ENCODE assay signal across 19 cellular contexts in genomic region chr21:42317826-42318746, GRCh38. TPM values are rescaled to one million over a fixed set of nuclear protein-coding genes. Genes with fewer than 3 reads are reported as not detected.
DNase-seq lines count a peak whose midpoint lies in the region; ATAC-seq and TF ChIP-seq lines count a peak whose summit lies in the region.
"Had no signal": no experiment of that assay in that cellular context is flagged by ENCODE, and none has a peak within 500 bp of the region (broad histone marks: within the 10 kb centered on the region; RNA-seq: fewer than 3 reads in every experiment).

No MANE protein-coding gene starts in this region.

- H3K36me3 ChIP-seq in CD8-positive, alpha-beta memory T cell (ENCODE audit: insufficient read depth, low read length), result no peaks in the 10 kb centered on the region
- H3K36me3 ChIP-seq: esophagus muscularis mucosa, thoracic aorta had no signal

- ATAC-seq in activated CD8-positive, alpha-beta memory T cell treated with anti-CD3 and anti-CD28 coated beads, Interleukin-2, amount 10 ng/mL, durations not matched to agents 7 days and 5 days, result no peak
- no peak for ATAC-seq in GM21825 (IDR thresholded peaks at IDR 0.05; ENCODE audit: unreplicated experiment)
- ATAC-seq: naive thymus-derived CD8-positive, alpha-beta T cell; Panc1; psoas muscle had no signal

- no peaks in the 10 kb centered on the region for H3K36me3 Mint-ChIP-seq in activated CD8-positive, alpha-beta memory T cell treated with anti-CD3 and anti-CD28 coated beads, Interleukin-2, amount 10 ng/mL, durations not matched to agents 7 days and 5 days
- H3K36me3 Mint-ChIP-seq in osteocyte (ENCODE audit: unreplicated experiment), result no peaks in the 10 kb centered on the region
- no peaks in the 10 kb centered on the region for H3K36me3 Mint-ChIP-seq in CD8-positive, alpha-beta memory T cell
- H3K36me3 Mint-ChIP-seq: naive thymus-derived CD8-positive, alpha-beta T cell had no signal

- peaks cover 7% of the 10 kb centered on the region for H3K27me3 Mint-ChIP-seq in activated CD8-positive, alpha-beta memory T cell treated with anti-CD3 and anti-CD28 coated beads, Interleukin-2, amount 10 ng/mL, durations not matched to agents 7 days and 5 days
- H3K27me3 Mint-ChIP-seq in osteocyte (ENCODE audit: unreplicated experiment), result peaks cover 9% of the 10 kb centered on the region
- peaks cover 0 to 11% of the 10 kb centered on the region in 2 donors for H3K27me3 Mint-ChIP-seq in CD8-positive, alpha-beta memory T cell

- no peak overlapping the region for H3K4me3 Mint-ChIP-seq in activated CD8-positive, alpha-beta memory T cell treated with anti-CD3 and anti-CD28 coated beads, Interleukin-2, amount 10 ng/mL, durations not matched to agents 7 days and 5 days
- no peak overlapping the region for H3K4me3 Mint-ChIP-seq in osteocyte (ENCODE audit: unreplicated experiment)
- H3K4me3 Mint-ChIP-seq in CD8-positive, alpha-beta memory T cell, result no peak overlapping the region
- H3K4me3 Mint-ChIP-seq: naive thymus-derived CD8-positive, alpha-beta T cell had no signal

- H3K9me3 ChIP-seq in CD8-positive, alpha-beta memory T cell (ENCODE audit: low read length), result no peaks in the 10 kb centered on the region
- H3K9me3 ChIP-seq: esophagus muscularis mucosa, psoas muscle, thoracic aorta had no signal

- no peak overlapping the region for H3K27ac Mint-ChIP-seq in activated CD8-positive, alpha-beta memory T cell treated with anti-CD3 and anti-CD28 coated beads, Interleukin-2, amount 10 ng/mL, durations not matched to agents 7 days and 5 days
- no peak overlapping the region for H3K27ac Mint-ChIP-seq in osteocyte (ENCODE audit: unreplicated experiment)
- H3K27ac Mint-ChIP-seq in CD8-positive, alpha-beta memory T cell, result peak overlapping the region in 1 of 8 donors; percentile 72

- H3K4me3 ChIP-seq in CD8-positive, alpha-beta memory T cell (ENCODE audit: low read length), result no peak overlapping the region
- H3K4me3 ChIP-seq: esophagus muscularis mucosa, psoas muscle, thoracic aorta had no signal

- no peak for TF ChIP-seq CTCF in osteocyte (IDR thresholded peaks at IDR 0.05)

- peak; percentile 64 for DNase-seq in DMS153 (lab: John Stamatoyannopoulos, UW)
- no peak for DNase-seq in DMS153 treated with DMSO at 0.1 percent for 48 hours (lab: John Stamatoyannopoulos, UW; ENCODE audit: unreplicated experiment)
- DNase-seq in NCI-H1092 (lab: John Stamatoyannopoulos, UW), result peak; percentile 71
- peak; percentile 36 for DNase-seq in activated CD8-positive, alpha-beta memory T cell treated with anti-CD3 and anti-CD28 coated beads, Interleukin-2, amount 10 ng/mL, durations not matched to agents 7 days and 5 days
- DNase-seq in osteocyte (ENCODE audit: extremely low spot score, unreplicated experiment), result peak; percentile 83
- DNase-seq in CD8-positive, alpha-beta memory T cell, result no peak
- no peak for DNase-seq in foreskin melanocyte
- DNase-seq: activated CD4-positive, alpha-beta T cell treated with anti-CD3 and anti-CD28 coated beads, Interleukin-2, amount 50 U/mL, for 4 hours; glutamatergic neuron; naive thymus-derived CD8-positive, alpha-beta T cell; psoas muscle had no signal

- CTCF ChIA-PET in activated CD8-positive, alpha-beta memory T cell treated with anti-CD3 and anti-CD28 coated beads, Interleukin-2, amount 10 ng/mL, durations not matched to agents 7 days and 5 days (lab: Charles Lee), result interaction anchor here (0.5 to 3.4 kb wide), 3 partner anchors 8 to 43 kb away, joined by 3 to 21 read pairs (median 3); no protein-coding TSS in a partner anchor
- CTCF ChIA-PET in CD8-positive, alpha-beta memory T cell (lab: Charles Lee), result interaction anchor here (1.0 kb wide), 1 partner anchor 8 kb away, joined by 3 read pairs; no protein-coding TSS in a partner anchor

- H3K27me3 ChIP-seq in CD8-positive, alpha-beta memory T cell (ENCODE audit: insufficient read depth, low read length, poor library complexity, severe bottlenecking), result no peaks in the 10 kb centered on the region

- H3K27ac ChIP-seq in CD8-positive, alpha-beta memory T cell (ENCODE audit: low read depth, low read length), result no peak overlapping the region
- H3K27ac ChIP-seq: 22Rv1, esophagus muscularis mucosa, psoas muscle, thoracic aorta had no signal

- H3K4me1 Mint-ChIP-seq in activated CD8-positive, alpha-beta memory T cell treated with anti-CD3 and anti-CD28 coated beads, Interleukin-2, amount 10 ng/mL, durations not matched to agents 7 days and 5 days, result peaks cover 20% of the 10 kb centered on the region
- peaks cover 36% of the 10 kb centered on the region for H3K4me1 Mint-ChIP-seq in osteocyte (ENCODE audit: unreplicated experiment)
- peaks cover 6 to 7% (median 7%) of the 10 kb centered on the region in 3 donors for H3K4me1 Mint-ChIP-seq in CD8-positive, alpha-beta memory T cell

- POLR2A ChIA-PET in CD8-positive, alpha-beta memory T cell (lab: Charles Lee), result no interaction called here

- H3K4me1 ChIP-seq in CD8-positive, alpha-beta memory T cell (ENCODE audit: insufficient read depth, low read length), result no peaks in the 10 kb centered on the region
- H3K4me1 ChIP-seq: psoas muscle had no signal

- no peaks in the 10 kb centered on the region for H3K9me3 Mint-ChIP-seq in activated CD8-positive, alpha-beta memory T cell treated with anti-CD3 and anti-CD28 coated beads, Interleukin-2, amount 10 ng/mL, durations not matched to agents 7 days and 5 days (ENCODE audit: low read depth)
- no peaks in the 10 kb centered on the region for H3K9me3 Mint-ChIP-seq in osteocyte (ENCODE audit: unreplicated experiment)
- no peaks in the 10 kb centered on the region for H3K9me3 Mint-ChIP-seq in CD8-positive, alpha-beta memory T cell
- H3K9me3 Mint-ChIP-seq: naive thymus-derived CD8-positive, alpha-beta T cell had no signal

RNA-seq across cellular contexts. Expression of gene TFF3, which starts 2.9 kb away (rescaled TPM):
- not detected for total RNA-seq in activated CD8-positive, alpha-beta memory T cell treated with anti-CD3 and anti-CD28 coated beads, Interleukin-2, amount 10 ng/mL, durations not matched to agents 7 days and 5 days
- total RNA-seq in osteocyte, result 46.1 and 50.3 TPM in 2 replicates
- total RNA-seq in CD8-positive, alpha-beta memory T cell, result not detected
- polyA plus RNA-seq in CD8-positive, alpha-beta memory T cell, result not detected
- total RNA-seq: naive thymus-derived CD8-positive, alpha-beta T cell had no signal
- polyA plus RNA-seq: BJ; naive thymus-derived CD8-positive, alpha-beta T cell had no signal

RNA-seq across cellular contexts. Expression of gene TFF2, which starts 32.7 kb away (rescaled TPM):
- total RNA-seq in activated CD8-positive, alpha-beta memory T cell treated with anti-CD3 and anti-CD28 coated beads, Interleukin-2, amount 10 ng/mL, durations not matched to agents 7 days and 5 days, result not detected
- total RNA-seq in osteocyte, result not detected in 2 replicates
- total RNA-seq in CD8-positive, alpha-beta memory T cell, result not detected
- polyA plus RNA-seq in CD8-positive, alpha-beta memory T cell, result not detected
- total RNA-seq: bronchial epithelial cell; esophagus muscularis mucosa; lung microvascular endothelial cell; naive thymus-derived CD8-positive, alpha-beta T cell; psoas muscle had no signal
- polyA plus RNA-seq: BJ; naive thymus-derived CD8-positive, alpha-beta T cell; psoas muscle had no signal

RNA-seq across cellular contexts. Expression of gene TFF1, which starts 48.2 kb away (rescaled TPM):
- not detected for total RNA-seq in activated CD8-positive, alpha-beta memory T cell treated with anti-CD3 and anti-CD28 coated beads, Interleukin-2, amount 10 ng/mL, durations not matched to agents 7 days and 5 days
- not detected in 2 replicates for total RNA-seq in osteocyte
- total RNA-seq in CD8-positive, alpha-beta memory T cell, result not detected
- polyA plus RNA-seq in CD8-positive, alpha-beta memory T cell, result not detected
- total RNA-seq: bronchial epithelial cell; esophagus muscularis mucosa; lung microvascular endothelial cell; naive thymus-derived CD8-positive, alpha-beta T cell; psoas muscle had no signal
- polyA plus RNA-seq: BJ; naive thymus-derived CD8-positive, alpha-beta T cell had no signal

Comparison
In these comparisons a context has a peak if more than half of its experiments do, and no peak if none do; other contexts are left out.
1. DNase-seq: peak in DMS153 (single experiment), NCI-H1092 (single experiment), activated CD8-positive, alpha-beta memory T cell treated with anti-CD3 and anti-CD28 coated beads, Interleukin-2, amount 10 ng/mL, durations not matched to agents 7 days and 5 days (single experiment) and osteocyte (single experiment); none in DMS153 treated with DMSO at 0.1 percent for 48 hours (single experiment), CD8-positive, alpha-beta memory T cell (0 of 5) and foreskin melanocyte (single experiment).
2. RNA of gene TFF3, which starts 2.9 kb away (total RNA-seq): 46.1 to 50.3 TPM in osteocyte; not detected in activated CD8-positive, alpha-beta memory T cell treated with anti-CD3 and anti-CD28 coated beads, Interleukin-2, amount 10 ng/mL, durations not matched to agents 7 days and 5 days and not detected in CD8-positive, alpha-beta memory T cell; every median in the first group is over 10 times any median in the second.